ENCODE assay signal across 12 cellular contexts in the genomic region with DNA sequence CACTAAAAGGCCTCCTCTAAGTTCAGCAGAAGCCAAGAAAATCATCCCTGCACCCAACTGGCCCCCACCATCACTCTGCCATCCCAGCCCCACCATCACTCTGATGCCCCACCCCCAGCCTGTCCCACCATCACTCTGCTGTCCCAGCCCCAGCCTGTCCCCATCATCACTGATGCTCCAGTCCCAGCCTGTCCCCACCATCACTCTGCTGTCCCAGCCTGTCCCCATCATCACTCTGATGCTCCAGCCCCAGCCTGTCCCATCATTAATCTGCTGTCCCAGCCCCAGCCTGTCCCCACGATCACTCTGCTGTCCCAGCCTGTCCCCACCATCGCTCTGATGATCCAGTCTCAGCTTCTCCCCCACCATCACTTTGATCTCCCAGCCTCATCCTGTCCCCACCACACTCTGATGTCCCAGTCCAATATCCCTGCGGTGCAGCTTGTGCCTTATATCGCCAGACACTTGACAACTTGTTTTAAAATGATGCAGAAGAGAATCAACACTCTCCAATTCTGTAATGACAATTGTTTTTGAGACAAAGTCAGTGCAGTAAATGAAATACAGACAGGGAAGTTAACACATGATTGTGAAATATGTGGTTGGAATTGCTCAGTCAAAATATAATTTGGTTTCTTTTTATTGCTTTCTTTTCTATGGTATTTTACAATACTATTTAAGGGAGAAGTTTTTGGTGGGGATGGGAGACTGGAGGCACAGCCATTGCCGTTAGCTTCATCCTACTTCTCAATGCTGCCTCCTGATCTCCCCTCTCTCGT.
DNase-seq lines count a peak whose midpoint lies in the region; ATAC-seq and TF ChIP-seq lines count a peak whose summit lies in the region.
"Had no signal": no experiment of that assay in that cellular context is flagged by ENCODE, and none has a peak within 500 bp of the region (broad histone marks: within the 10 kb centered on the region; RNA-seq: fewer than 3 reads in every experiment).

No MANE protein-coding gene starts in this region.

- H3K27me3 ChIP-seq in CD4-positive, alpha-beta memory T cell (ENCODE audit: insufficient read depth, low read length), result no peaks in the 10 kb centered on the region
- H3K27me3 ChIP-seq in mesenchymal stem cell (ENCODE audit: control insufficient read depth in 1 of 2, insufficient read depth in 1 of 2, low read length in 2 of 2), result no peaks in the 10 kb centered on the region
- H3K27me3 ChIP-seq in psoas muscle (ENCODE audit: insufficient read depth in 3 of 3, low read length in 2 of 3), result no peaks in the 10 kb centered on the region

- H4K8ac ChIP-seq in mesenchymal stem cell (ENCODE audit: low read length), result no peak overlapping the region

- no peaks in the 10 kb centered on the region for H3K9me3 Mint-ChIP-seq in CD4-positive, alpha-beta memory T cell
- H3K9me3 Mint-ChIP-seq in activated T-helper 2 cell treated with anti-CD3 and anti-CD28 coated beads, Interferon-gamma antibody, Interleukin-2, Interleukin-4, amounts not matched to agents 10 μg/mL and 5 μg/mL and 100 μg/mL, durations not matched to agents 14 hours and 24 hours and 36 hours, result no peaks in the 10 kb centered on the region
- H3K9me3 Mint-ChIP-seq: naive B cell had no signal

- 78% methylated on average over 6 of the region's 6 CpGs for WGBS in mesenchymal stem cell
- WGBS in psoas muscle, 3 donors, result 82 to 87% (median 86%) methylated on average over 6 of the region's 6 CpGs

- no peak overlapping the region for H2AFZ ChIP-seq in mesenchymal stem cell (ENCODE audit: low read depth, low read length)

- H3K4me3 Mint-ChIP-seq in CD4-positive, alpha-beta memory T cell, result no peak overlapping the region
- no peak overlapping the region for H3K4me3 Mint-ChIP-seq in activated T-helper 2 cell treated with anti-CD3 and anti-CD28 coated beads, Interferon-gamma antibody, Interleukin-2, Interleukin-4, amounts not matched to agents 10 μg/mL and 5 μg/mL and 100 μg/mL, durations not matched to agents 14 hours and 24 hours and 36 hours (ENCODE audit: low read depth)
- H3K4me3 Mint-ChIP-seq: naive B cell had no signal

- ATAC-seq in HG03571 (IDR thresholded peaks at IDR 0.05; ENCODE audit: unreplicated experiment) (no peak), psoas muscle (no peak)

- peaks cover 29% of the 10 kb centered on the region for H3K4me1 ChIP-seq in CD4-positive, alpha-beta memory T cell (ENCODE audit: insufficient read depth, low read length)
- H3K4me1 ChIP-seq in mesenchymal stem cell (ENCODE audit: control insufficient read depth, insufficient read depth, low read depth, low read length) (peaks cover 2% of the 10 kb centered on the region), psoas muscle (no peaks in the 10 kb centered on the region)

- H3K36me3 Mint-ChIP-seq in CD4-positive, alpha-beta memory T cell, result no peaks in the 10 kb centered on the region
- peaks cover 4% of the 10 kb centered on the region for H3K36me3 Mint-ChIP-seq in activated T-helper 2 cell treated with anti-CD3 and anti-CD28 coated beads, Interferon-gamma antibody, Interleukin-2, Interleukin-4, amounts not matched to agents 10 μg/mL and 5 μg/mL and 100 μg/mL, durations not matched to agents 14 hours and 24 hours and 36 hours (ENCODE audit: low read depth)

- no peak overlapping the region for H2BK120ac ChIP-seq in mesenchymal stem cell (ENCODE audit: low read depth, low read length)

- H2BK5ac ChIP-seq in mesenchymal stem cell (ENCODE audit: low read depth, low read length, poor library complexity, severe bottlenecking), result no peak overlapping the region

- H4K91ac ChIP-seq in mesenchymal stem cell (ENCODE audit: low read length), result peak overlapping the region; percentile 36

- TF ChIP-seq CTCF in psoas muscle (IDR thresholded peaks at IDR 0.05), result no peak

- CTCF ChIA-PET in CD4-positive, alpha-beta memory T cell (lab: Charles Lee; ENCODE audit: partially characterized antibody), result interaction anchor here (1.0 to 3.7 kb wide), 5 partner anchors 7 to 378 kb away, joined by 3 to 12 read pairs (median 4); no protein-coding TSS in a partner anchor

- no peak overlapping the region for H2BK15ac ChIP-seq in mesenchymal stem cell (ENCODE audit: low read depth, poor library complexity, severe bottlenecking)

- H3K36me3 ChIP-seq in CD4-positive, alpha-beta memory T cell (ENCODE audit: insufficient read depth, low read length), result no peaks in the 10 kb centered on the region
- H3K36me3 ChIP-seq in mesenchymal stem cell (ENCODE audit: control insufficient read depth in 1 of 2, insufficient read depth in 2 of 2, low read depth in 1 of 2, low read length in 2 of 2) (no peaks in the 10 kb centered on the region), psoas muscle (ENCODE audit: insufficient read depth in 1 of 2, low read depth in 1 of 2) (no peaks in the 10 kb centered on the region)

- peak overlapping the region in 6 of 7 donors; percentile 34 to 77 (median 54) for H3K27ac Mint-ChIP-seq in CD4-positive, alpha-beta memory T cell
- H3K27ac Mint-ChIP-seq in activated T-helper 2 cell treated with anti-CD3 and anti-CD28 coated beads, Interferon-gamma antibody, Interleukin-2, Interleukin-4, amounts not matched to agents 10 μg/mL and 5 μg/mL and 100 μg/mL, durations not matched to agents 14 hours and 24 hours and 36 hours, result peak overlapping the region; percentile 58

- H3K27me3 Mint-ChIP-seq in CD4-positive, alpha-beta memory T cell, result no peaks in the 10 kb centered on the region
- no peaks in the 10 kb centered on the region for H3K27me3 Mint-ChIP-seq in activated T-helper 2 cell treated with anti-CD3 and anti-CD28 coated beads, Interferon-gamma antibody, Interleukin-2, Interleukin-4, amounts not matched to agents 10 μg/mL and 5 μg/mL and 100 μg/mL, durations not matched to agents 14 hours and 24 hours and 36 hours (ENCODE audit: low read depth)

- peaks cover 24 to 37% (median 36%) of the 10 kb centered on the region in 4 donors for H3K4me1 Mint-ChIP-seq in CD4-positive, alpha-beta memory T cell
- H3K4me1 Mint-ChIP-seq in activated T-helper 2 cell treated with anti-CD3 and anti-CD28 coated beads, Interferon-gamma antibody, Interleukin-2, Interleukin-4, amounts not matched to agents 10 μg/mL and 5 μg/mL and 100 μg/mL, durations not matched to agents 14 hours and 24 hours and 36 hours (ENCODE audit: low read depth), result peaks cover 58% of the 10 kb centered on the region

- no peak overlapping the region for H3K27ac ChIP-seq in CD4-positive, alpha-beta memory T cell (ENCODE audit: low read depth, low read length)
- H3K27ac ChIP-seq in mesenchymal stem cell (ENCODE audit: low read length, poor library complexity, severe bottlenecking) (no peak overlapping the region), psoas muscle (no peak overlapping the region)

- no peak overlapping the region for H3K9ac ChIP-seq in mesenchymal stem cell (ENCODE audit: low read length)

- no peaks in the 10 kb centered on the region for H3K79me1 ChIP-seq in mesenchymal stem cell (replicated peaks; ENCODE audit: low read length, poor library complexity, severe bottlenecking)

- DNase-seq in CD4-positive, alpha-beta memory T cell, result no peak
- DNase-seq in M059J (ENCODE audit: low read depth) (peak; percentile 23), mesenchymal stem cell (no peak), hepatic stellate cell (ENCODE audit: low spot score) (no peak), NCI-H524 (lab: John Stamatoyannopoulos, UW) (no peak), psoas muscle (no peak)
- no peak for DNase-seq in activated T-helper 2 cell treated with anti-CD3 and anti-CD28 coated beads, Interferon-gamma antibody, Interleukin-2, Interleukin-4, amounts not matched to agents 10 μg/mL and 5 μg/mL and 100 μg/mL, durations not matched to agents 14 hours and 24 hours and 36 hours (ENCODE audit: low spot score)
- DNase-seq: naive B cell; NCI-H187; stimulated activated naive CD4-positive, alpha-beta T cell treated with Interleukin-2 at 50 U/mL for 16 hours had no signal

- H3K4ac ChIP-seq in mesenchymal stem cell (ENCODE audit: low read depth in 1 of 2, low read length in 2 of 2), result no peak overlapping the region

- no peaks in the 10 kb centered on the region for H3K9me3 ChIP-seq in CD4-positive, alpha-beta memory T cell (ENCODE audit: control insufficient read depth in 1 of 2, low read length in 2 of 2)
- H3K9me3 ChIP-seq in mesenchymal stem cell (ENCODE audit: control insufficient read depth, low read length), result no peaks in the 10 kb centered on the region
- H3K9me3 ChIP-seq in psoas muscle, result no peaks in the 10 kb centered on the region

- H2AK5ac ChIP-seq in mesenchymal stem cell (ENCODE audit: low read length, severe bottlenecking), result no peak overlapping the region

- peak overlapping the region in 1 of 2 experiments; percentile 61 for H3K14ac ChIP-seq in mesenchymal stem cell (ENCODE audit: low read length in 2 of 2)

- intact Hi-C loops in CD4-positive, alpha-beta memory T cell (cut with micrococcal nuclease), result no loop called here
- intact Hi-C loops in activated T-helper 2 cell treated with anti-CD3 and anti-CD28 coated beads, Interferon-gamma antibody, Interleukin-2, Interleukin-4, amounts not matched to agents 10 μg/mL and 5 μg/mL and 100 μg/mL, durations not matched to agents 14 hours and 24 hours and 36 hours (cut with micrococcal nuclease), result loop anchor here (2.0 kb wide), 1 partner anchor 269 kb away; no protein-coding TSS in a partner anchor
- intact Hi-C loops in psoas muscle (cut with DNase I), result no loop called here

- H3K18ac ChIP-seq in mesenchymal stem cell (ENCODE audit: low read depth in 1 of 2, low read length in 2 of 2), result no peak overlapping the region

- no peak overlapping the region for H3K4me3 ChIP-seq in CD4-positive, alpha-beta memory T cell (ENCODE audit: low read length in 2 of 2)
- H3K4me3 ChIP-seq in mesenchymal stem cell (ENCODE audit: insufficient read depth in 1 of 2, low read depth in 1 of 2, low read length in 2 of 2) (no peak overlapping the region), psoas muscle (no peak overlapping the region)
- H3K4me3 ChIP-seq: GM12878 had no signal

- POLR2A ChIA-PET in CD4-positive, alpha-beta memory T cell (lab: Charles Lee; ENCODE audit: partially characterized antibody), result interaction anchor here (0.8 kb wide), 1 partner anchor 260 kb away, joined by 4 read pairs; no protein-coding TSS in a partner anchor

- no peak overlapping the region for H3K23ac ChIP-seq in mesenchymal stem cell (ENCODE audit: low read length in 2 of 2)

- H3K4me2 ChIP-seq in mesenchymal stem cell (ENCODE audit: low read length, poor library complexity, severe bottlenecking), result no peak overlapping the region

- no peak overlapping the region for H2BK12ac ChIP-seq in mesenchymal stem cell (ENCODE audit: low read length in 2 of 2)
